10 cellular contexts compared by ENCODE assay signal in the genomic region with DNA sequence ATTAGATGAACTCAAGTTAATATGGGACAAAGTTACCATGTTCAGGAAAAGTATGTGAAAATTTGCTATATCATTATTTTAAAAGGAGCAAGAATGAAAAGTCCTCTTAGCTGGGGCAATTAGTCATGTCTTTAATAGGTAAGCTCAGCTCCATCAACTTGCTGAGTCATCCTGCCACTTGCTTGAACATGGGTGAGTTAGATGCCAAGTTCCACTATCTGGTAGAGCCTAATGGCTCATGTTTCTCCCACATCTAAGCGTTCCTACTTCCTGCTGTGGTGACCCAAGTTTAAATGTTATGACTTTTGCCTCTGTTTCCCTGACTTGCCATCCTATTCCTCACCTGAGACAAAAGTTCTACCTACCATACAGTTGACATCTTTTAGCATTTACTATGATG.
A peak's percentile ranks its signal among the peaks of the same experiment; 100 is the strongest.
DNase-seq lines count a peak whose midpoint lies in the region; ATAC-seq, FAIRE-seq and TF ChIP-seq lines count a peak whose summit lies in the region.
"Had no signal": no experiment of that assay in that cellular context is flagged by ENCODE, and none has a peak within 500 bp of the region (broad histone marks: within the 10 kb centered on the region; RNA-seq: fewer than 3 reads in every experiment).

No MANE protein-coding gene starts in this region.

- peak; percentile 38 for FAIRE-seq in colon (lab: Jason Lieb, UNC)

- in situ Hi-C loops in GM13977 (cut with MboI; ENCODE audit: low pct_unique_long_range_greater_than_20kb, low sequenced_read_pairs, unreplicated experiment) = no loop called here

- H3K4me1 Mint-ChIP-seq in activated CD8-positive, alpha-beta T cell treated with anti-CD3 and anti-CD28 coated beads for 36 hours (ENCODE audit: low read depth) = peaks cover 3% of the 10 kb centered on the region
- H3K4me1 Mint-ChIP-seq in activated CD8-positive, alpha-beta T cell treated with anti-CD3 and anti-CD28 coated beads, Interleukin-2, amount 10 ng/mL, durations not matched to agents 7 days and 5 days (ENCODE audit: low read depth) = peaks cover 2% of the 10 kb centered on the region
- H3K4me1 Mint-ChIP-seq in activated T-helper 2 cell treated with anti-CD3 and anti-CD28 coated beads, Interferon-gamma antibody, Interleukin-2, Interleukin-4, amounts not matched to agents 10 μg/mL and 5 μg/mL and 100 μg/mL, durations not matched to agents 14 hours and 24 hours and 36 hours (ENCODE audit: low read depth) = peaks cover 2% of the 10 kb centered on the region

- no peak overlapping the region for H3K4me3 ChIP-seq in retinal pigment epithelial cell (ENCODE audit: low read length)

- ATAC-seq in activated CD8-positive, alpha-beta T cell treated with anti-CD3 and anti-CD28 coated beads for 36 hours = no peak
- ATAC-seq in activated CD8-positive, alpha-beta T cell treated with anti-CD3 and anti-CD28 coated beads, Interleukin-2, amount 10 ng/mL, durations not matched to agents 7 days and 5 days = no peak

- intact Hi-C loops in activated CD8-positive, alpha-beta T cell treated with anti-CD3 and anti-CD28 coated beads for 36 hours (cut with micrococcal nuclease) = no loop called here
- intact Hi-C loops in activated T-helper 2 cell treated with anti-CD3 and anti-CD28 coated beads, Interferon-gamma antibody, Interleukin-2, Interleukin-4, amounts not matched to agents 10 μg/mL and 5 μg/mL and 100 μg/mL, durations not matched to agents 14 hours and 24 hours and 36 hours (cut with micrococcal nuclease) = no loop called here

- CTCF ChIA-PET in activated CD8-positive, alpha-beta T cell treated with anti-CD3 and anti-CD28 coated beads for 36 hours (lab: Charles Lee) = no interaction called here
- CTCF ChIA-PET in activated CD8-positive, alpha-beta T cell treated with anti-CD3 and anti-CD28 coated beads, Interleukin-2, amount 10 ng/mL, durations not matched to agents 7 days and 5 days (lab: Charles Lee) = no interaction called here

- DNase-seq in activated CD8-positive, alpha-beta T cell treated with anti-CD3 and anti-CD28 coated beads for 36 hours = peak; percentile 24
- no peak for DNase-seq in activated CD8-positive, alpha-beta T cell treated with anti-CD3 and anti-CD28 coated beads, Interleukin-2, amount 10 ng/mL, durations not matched to agents 7 days and 5 days
- DNase-seq in NCI-H460 (ENCODE audit: extremely low read depth, low read depth) (peak; percentile 56), retinal pigment epithelial cell (ENCODE audit: low read depth) (peak; percentile 49), GM13977 (ENCODE audit: low spot score) (no peak), GOT3 (lab: John Stamatoyannopoulos, UW) (no peak)
- no peak for DNase-seq in activated T-helper 2 cell treated with anti-CD3 and anti-CD28 coated beads, Interferon-gamma antibody, Interleukin-2, Interleukin-4, amounts not matched to agents 10 μg/mL and 5 μg/mL and 100 μg/mL, durations not matched to agents 14 hours and 24 hours and 36 hours (ENCODE audit: low spot score)
- DNase-seq: cerebellar nuclear complex, NCI-H748 treated with DMSO at 0.1 percent for 48 hours had no signal

- no peak for TF ChIP-seq CTCF in activated CD8-positive, alpha-beta T cell treated with anti-CD3 and anti-CD28 coated beads for 36 hours (IDR thresholded peaks at IDR 0.05)
- TF ChIP-seq CTCF in retinal pigment epithelial cell (conservative IDR thresholded peaks at IDR 0.05; ENCODE audit: low read depth, low read length) = no peak
- TF ChIP-seq CTCF in GM13977 (IDR thresholded peaks at IDR 0.05; ENCODE audit: extremely low read depth, insufficient read depth, missing control alignments) = no peak

- no peaks in the 10 kb centered on the region for H3K27me3 Mint-ChIP-seq in activated CD8-positive, alpha-beta T cell treated with anti-CD3 and anti-CD28 coated beads for 36 hours
- H3K27me3 Mint-ChIP-seq in activated CD8-positive, alpha-beta T cell treated with anti-CD3 and anti-CD28 coated beads, Interleukin-2, amount 10 ng/mL, durations not matched to agents 7 days and 5 days (ENCODE audit: low read depth) = no peaks in the 10 kb centered on the region
- H3K27me3 Mint-ChIP-seq in activated T-helper 2 cell treated with anti-CD3 and anti-CD28 coated beads, Interferon-gamma antibody, Interleukin-2, Interleukin-4, amounts not matched to agents 10 μg/mL and 5 μg/mL and 100 μg/mL, durations not matched to agents 14 hours and 24 hours and 36 hours (ENCODE audit: low read depth) = peaks cover 2% of the 10 kb centered on the region

- H3K9me3 Mint-ChIP-seq in activated CD8-positive, alpha-beta T cell treated with anti-CD3 and anti-CD28 coated beads for 36 hours = no peaks in the 10 kb centered on the region
- no peaks in the 10 kb centered on the region for H3K9me3 Mint-ChIP-seq in activated CD8-positive, alpha-beta T cell treated with anti-CD3 and anti-CD28 coated beads, Interleukin-2, amount 10 ng/mL, durations not matched to agents 7 days and 5 days (ENCODE audit: insufficient read depth)
- H3K9me3 Mint-ChIP-seq in activated T-helper 2 cell treated with anti-CD3 and anti-CD28 coated beads, Interferon-gamma antibody, Interleukin-2, Interleukin-4, amounts not matched to agents 10 μg/mL and 5 μg/mL and 100 μg/mL, durations not matched to agents 14 hours and 24 hours and 36 hours = peaks cover under 1% of the 10 kb centered on the region

- H3K36me3 Mint-ChIP-seq in activated CD8-positive, alpha-beta T cell treated with anti-CD3 and anti-CD28 coated beads for 36 hours (ENCODE audit: low read depth) = no peaks in the 10 kb centered on the region
- no peaks in the 10 kb centered on the region for H3K36me3 Mint-ChIP-seq in activated CD8-positive, alpha-beta T cell treated with anti-CD3 and anti-CD28 coated beads, Interleukin-2, amount 10 ng/mL, durations not matched to agents 7 days and 5 days (ENCODE audit: low read depth)
- no peaks in the 10 kb centered on the region for H3K36me3 Mint-ChIP-seq in activated T-helper 2 cell treated with anti-CD3 and anti-CD28 coated beads, Interferon-gamma antibody, Interleukin-2, Interleukin-4, amounts not matched to agents 10 μg/mL and 5 μg/mL and 100 μg/mL, durations not matched to agents 14 hours and 24 hours and 36 hours (ENCODE audit: low read depth)

- no peak overlapping the region for H3K27ac Mint-ChIP-seq in activated CD8-positive, alpha-beta T cell treated with anti-CD3 and anti-CD28 coated beads for 36 hours
- H3K27ac Mint-ChIP-seq in activated CD8-positive, alpha-beta T cell treated with anti-CD3 and anti-CD28 coated beads, Interleukin-2, amount 10 ng/mL, durations not matched to agents 7 days and 5 days = no peak overlapping the region
- H3K27ac Mint-ChIP-seq in activated T-helper 2 cell treated with anti-CD3 and anti-CD28 coated beads, Interferon-gamma antibody, Interleukin-2, Interleukin-4, amounts not matched to agents 10 μg/mL and 5 μg/mL and 100 μg/mL, durations not matched to agents 14 hours and 24 hours and 36 hours = no peak overlapping the region

- POLR2A ChIA-PET in activated CD8-positive, alpha-beta T cell treated with anti-CD3 and anti-CD28 coated beads for 36 hours (lab: Charles Lee) = no interaction called here
- POLR2A ChIA-PET in activated CD8-positive, alpha-beta T cell treated with anti-CD3 and anti-CD28 coated beads, Interleukin-2, amount 10 ng/mL, durations not matched to agents 7 days and 5 days (lab: Charles Lee) = no interaction called here

- no peak overlapping the region for H3K4me3 Mint-ChIP-seq in activated CD8-positive, alpha-beta T cell treated with anti-CD3 and anti-CD28 coated beads for 36 hours
- H3K4me3 Mint-ChIP-seq in activated CD8-positive, alpha-beta T cell treated with anti-CD3 and anti-CD28 coated beads, Interleukin-2, amount 10 ng/mL, durations not matched to agents 7 days and 5 days = no peak overlapping the region
- no peak overlapping the region for H3K4me3 Mint-ChIP-seq in activated T-helper 2 cell treated with anti-CD3 and anti-CD28 coated beads, Interferon-gamma antibody, Interleukin-2, Interleukin-4, amounts not matched to agents 10 μg/mL and 5 μg/mL and 100 μg/mL, durations not matched to agents 14 hours and 24 hours and 36 hours (ENCODE audit: low read depth)

Comparison
In these comparisons a context has a peak if more than half of its experiments do, and no peak if none do; other contexts are left out.
1. DNase-seq: peak in activated CD8-positive, alpha-beta T cell treated with anti-CD3 and anti-CD28 coated beads for 36 hours (single experiment), NCI-H460 (single experiment) and retinal pigment epithelial cell (single experiment); none in activated CD8-positive, alpha-beta T cell treated with anti-CD3 and anti-CD28 coated beads, Interleukin-2, amount 10 ng/mL, durations not matched to agents 7 days and 5 days (single experiment), activated T-helper 2 cell treated with anti-CD3 and anti-CD28 coated beads, Interferon-gamma antibody, Interleukin-2, Interleukin-4, amounts not matched to agents 10 μg/mL and 5 μg/mL and 100 μg/mL, durations not matched to agents 14 hours and 24 hours and 36 hours (single experiment), GM13977 (single experiment) and GOT3 (single experiment).